28 cellular contexts compared by ENCODE assay signal in the genomic region with DNA sequence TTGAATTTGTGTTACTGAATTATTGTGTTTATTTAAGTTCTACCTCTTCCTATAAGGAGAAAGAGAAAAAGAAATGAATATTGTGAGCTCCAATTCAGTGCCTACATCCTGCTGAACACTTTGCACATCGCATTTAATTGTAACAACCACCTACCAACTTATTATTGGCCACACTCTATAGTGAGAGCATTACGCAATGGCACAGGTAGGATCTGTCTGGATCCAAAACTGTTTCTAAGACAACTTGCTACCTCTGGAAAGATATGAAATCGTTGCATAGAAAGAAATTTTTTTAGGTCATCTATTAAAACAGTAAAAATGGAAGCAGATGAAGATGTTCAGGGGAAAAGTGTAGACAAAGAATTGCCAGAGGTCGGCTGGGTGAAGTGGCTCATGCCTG.
"Had no signal": no experiment of that assay in that cellular context is flagged by ENCODE, and none has a peak within 500 bp of the region (broad histone marks: within the 10 kb centered on the region; RNA-seq: fewer than 3 reads in every experiment).

No MANE protein-coding gene starts in this region.

- FAIRE-seq: endometrium, islet of Langerhans, keratinocyte had no signal

- H3K36me3 Mint-ChIP-seq: naive thymus-derived CD8-positive, alpha-beta T cell had no signal

- H3K9me3 ChIP-seq: esophagus squamous epithelium, gastrocnemius medialis, left lung, lower lobe of right lung, mucosa of descending colon had no signal

- H3K4me3 ChIP-seq: esophagus squamous epithelium, gastrocnemius medialis, heart right ventricle, left lung, lower lobe of right lung, mucosa of descending colon had no signal

- H3K36me3 ChIP-seq: esophagus squamous epithelium, gastrocnemius medialis, heart right ventricle, left lung, lower lobe of right lung had no signal

- H3K4me3 Mint-ChIP-seq: dendritic cell treated with granulocyte-macrophage colony-stimulating factor and Interleukin-4, amounts not matched to agents 40 ng/mL and 50 ng/mL, for 4 days; effector memory CD8-positive, alpha-beta T cell; endodermal cell; mesothelial cell of epicardium; naive B cell; naive thymus-derived CD8-positive, alpha-beta T cell had no signal

- H3K27ac Mint-ChIP-seq: dendritic cell treated with granulocyte-macrophage colony-stimulating factor and Interleukin-4, amounts not matched to agents 40 ng/mL and 50 ng/mL, for 4 days; effector memory CD8-positive, alpha-beta T cell; endodermal cell; naive B cell; naive thymus-derived CD8-positive, alpha-beta T cell had no signal

- ATAC-seq: effector memory CD8-positive, alpha-beta T cell; esophagus mucosa; gastrocnemius medialis; heart right ventricle; left cardiac atrium; left lung; left ventricle myocardium superior; lower lobe of right lung; mucosa of descending colon; naive thymus-derived CD8-positive, alpha-beta T cell had no signal

- H3K4me1 ChIP-seq: esophagus squamous epithelium, gastrocnemius medialis, heart right ventricle, left lung, lower lobe of right lung had no signal

- H3K9me3 Mint-ChIP-seq: dendritic cell treated with granulocyte-macrophage colony-stimulating factor and Interleukin-4, amounts not matched to agents 40 ng/mL and 50 ng/mL, for 4 days had no signal

- H3K27ac ChIP-seq: epithelial cell of prostate, esophagus squamous epithelium, gastrocnemius medialis, heart right ventricle, left lung, lower lobe of right lung had no signal

- H3K27me3 Mint-ChIP-seq: dendritic cell treated with granulocyte-macrophage colony-stimulating factor and Interleukin-4, amounts not matched to agents 40 ng/mL and 50 ng/mL, for 4 days; effector memory CD8-positive, alpha-beta T cell had no signal

- H3K27me3 ChIP-seq: esophagus squamous epithelium, gastrocnemius medialis, left lung had no signal

- DNase-seq: cortex of kidney; effector CD8-positive, alpha-beta T cell; effector memory CD8-positive, alpha-beta T cell; endodermal cell; erythroblast; esophagus squamous epithelium; foreskin fibroblast; foreskin melanocyte; gastrocnemius medialis; glutamatergic neuron; head of caudate nucleus; heart right ventricle; hippocampal formation; left cardiac atrium; left lung; left ventricle myocardium superior; lower lobe of right lung; mesenchymal stem cell; mucosa of descending colon; naive B cell; naive thymus-derived CD8-positive, alpha-beta T cell had no signal

- H3K4me1 Mint-ChIP-seq: naive thymus-derived CD8-positive, alpha-beta T cell had no signal
